1 cellular context compared by ENCODE assay signal in genomic region chr12:121632069-121632970, GRCh38.
TF ChIP-seq lines count a peak whose summit lies in the region.

No MANE protein-coding gene starts in this region.

TF ChIP-seq in endothelial cell of umbilical vein, 7 proteins besides CTCF, POLR2A, EP300 and RAD21:
- TF ChIP-seq MYC (IDR thresholded peaks at IDR 0.05; ENCODE audit: low read depth, low read length), result no peak
- TF ChIP-seq JUN (IDR thresholded peaks at IDR 0.05; ENCODE audit: borderline replicate concordance, insufficient read depth, insufficient read length, low read depth), result no peak
- TF ChIP-seq GATA2 (IDR thresholded peaks at IDR 0.05; ENCODE audit: insufficient read depth, insufficient read length, low read depth, low read length), result no peak
- no peak for TF ChIP-seq MAX (IDR thresholded peaks at IDR 0.05; ENCODE audit: insufficient read depth, insufficient read length)
- TF ChIP-seq EZH2 (IDR thresholded peaks at IDR 0.05; ENCODE audit: borderline replicate concordance, low read depth, low read length, severe bottlenecking), result no peak
- no peak for TF ChIP-seq FOS (IDR thresholded peaks at IDR 0.05; ENCODE audit: borderline replicate concordance, insufficient read depth, low read length)
- TF ChIP-seq POLR2AphosphoS5 (IDR thresholded peaks at IDR 0.05; ENCODE audit: insufficient read depth, low read depth, low read length), result no peak
TF ChIP-seq in endothelial cell of umbilical vein: peak in this region for 0.
